1 cellular context compared by ENCODE assay signal in the genomic region with DNA sequence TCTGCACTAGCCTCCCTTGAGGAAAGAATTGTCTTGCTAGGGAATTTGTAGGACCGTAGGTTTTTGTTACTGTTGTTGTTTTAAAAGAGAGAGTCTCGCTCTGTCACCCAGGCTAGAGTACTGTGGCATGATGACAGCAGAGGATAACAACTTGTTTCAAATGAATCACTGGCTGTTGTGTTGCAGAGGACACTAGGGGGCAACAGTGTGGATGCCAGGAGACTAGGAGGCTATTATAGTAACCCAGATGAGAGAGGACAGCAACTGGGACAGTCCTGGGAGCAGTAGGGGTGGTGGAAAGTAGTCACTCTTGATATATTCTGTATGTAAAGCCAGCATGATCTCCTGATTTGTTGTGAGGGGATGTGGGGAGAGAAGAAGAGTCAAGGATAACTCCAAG.
TF ChIP-seq lines count a peak whose summit lies in the region.

No MANE protein-coding gene starts in this region.

TF ChIP-seq in IMR-90, 13 proteins besides CTCF, POLR2A, EP300 and RAD21:
- TF ChIP-seq SMC3 (IDR thresholded peaks at IDR 0.05; ENCODE audit: low read depth, low read length) (peak; percentile 51), NFE2L2 (IDR thresholded peaks at IDR 0.05; ENCODE audit: low read depth, low read length) (no peak), FOS (IDR thresholded peaks at IDR 0.05; ENCODE audit: low read depth, low read length) (no peak), CHD1 (IDR thresholded peaks at IDR 0.05; ENCODE audit: low read depth, low read length) (no peak)
